ENCODE assay signal across 1 cellular context in genomic region chr3:138834359-138835176, GRCh38.
A peak's percentile ranks its signal among the peaks of the same experiment; 100 is the strongest.
TF ChIP-seq lines count a peak whose summit lies in the region.

Gene PIK3CB, minus strand, starts transcription at chr3:138834928. Its CDS starts 75,585 bp downstream, at chr3:138759343.

TF ChIP-seq in GM12878, 131 proteins besides CTCF, POLR2A, EP300 and RAD21 (continued from another document):
- TF ChIP-seq BCL3 (IDR thresholded peaks at IDR 0.05; ENCODE audit: borderline replicate concordance, insufficient read depth, low read depth, low read length, poor library complexity, severe bottlenecking) (peak; percentile 14), EGR1 (IDR thresholded peaks at IDR 0.05; ENCODE audit: borderline replicate concordance in 1 of 2, low read depth in 2 of 2, low read length in 2 of 2) (peak in 1 of 2 experiments; percentile 51; a peak in 2 of 3 replicates), SMAD1 (IDR thresholded peaks at IDR 0.05; ENCODE audit: low read depth, partially characterized antibody) (no peak), FOS (IDR thresholded peaks at IDR 0.05; ENCODE audit: borderline replicate concordance, extremely low read depth, insufficient read length) (no peak), TCF3 (IDR thresholded peaks at IDR 0.05; ENCODE audit: borderline replicate concordance, insufficient read depth, low read depth, low read length) (0 out of 2 replicates have a peak, but pooled peaks have one; percentile 9), SMARCA5 (IDR thresholded peaks at IDR 0.05) (peak; percentile 91), LARP7 (IDR thresholded peaks at IDR 0.05) (peak; percentile 89), ELK1 (IDR thresholded peaks at IDR 0.05; ENCODE audit: low read depth, low read length) (no peak), CUX1 (IDR thresholded peaks at IDR 0.05; ENCODE audit: insufficient replicate concordance, low read depth, low read length) (no peak), BRCA1 (IDR thresholded peaks at IDR 0.05; ENCODE audit: low read depth, low read length) (no peak), YY1 (IDR thresholded peaks at IDR 0.05; ENCODE audit: low read depth, low read length) (peak; percentile 39; the same call in 1 of the 2 replicates), NR2F1 (conservative IDR thresholded peaks at IDR 0.05) (peak; percentile 54), E2F4 (IDR thresholded peaks at IDR 0.05; ENCODE audit: low read depth, low read length) (no peak), MAX (IDR thresholded peaks at IDR 0.05; ENCODE audit: low read depth, low read length) (peak; percentile 20; the same call in 1 of the 2 replicates), ASH2L (IDR thresholded peaks at IDR 0.05; ENCODE audit: borderline replicate concordance, low read depth) (peak; percentile 91; the same call in 1 of the 2 replicates), MXI1 (IDR thresholded peaks at IDR 0.05; ENCODE audit: low read depth, low read length) (no peak), NFXL1 (IDR thresholded peaks at IDR 0.05; ENCODE audit: borderline replicate concordance) (no peak), SIN3A (IDR thresholded peaks at IDR 0.05; ENCODE audit: low read depth, low read length) (0 out of 2 replicates have a peak, but pooled peaks have one; percentile 38), PAX5 (IDR thresholded peaks at IDR 0.05; ENCODE audit: borderline replicate concordance, low read depth, low read length) (no peak), IKZF1 (conservative IDR thresholded peaks at IDR 0.05) (peak; percentile 88), RUNX3 (IDR thresholded peaks at IDR 0.05; ENCODE audit: low read length) (peak; percentile 67; the same call in 1 of the 2 replicates), EED (IDR thresholded peaks at IDR 0.05; ENCODE audit: low read depth) (peak; percentile 65), TCF12 (IDR thresholded peaks at IDR 0.05; ENCODE audit: low read depth, low read length) (0 out of 2 replicates have a peak, but pooled peaks have one; percentile 38), RCOR1 (conservative IDR thresholded peaks at IDR 0.05; ENCODE audit: low read depth, low read length) (no peak), HCFC1 (IDR thresholded peaks at IDR 0.05; ENCODE audit: low read length) (no peak; the same call in 1 of the 2 replicates), POU2F2 (IDR thresholded peaks at IDR 0.05; ENCODE audit: borderline replicate concordance, low read depth, low read length) (peak; percentile 19; the same call in 2 of the 3 replicates), NFIC (IDR thresholded peaks at IDR 0.05; ENCODE audit: low read depth, low read length) (no peak), RFX5 (IDR thresholded peaks at IDR 0.05; ENCODE audit: low read depth, low read length) (no peak), SMAD5 (IDR thresholded peaks at IDR 0.05; ENCODE audit: low read depth) (no peak), PAX8 (IDR thresholded peaks at IDR 0.05) (no peak), POLR2AphosphoS5 (IDR thresholded peaks at IDR 0.05; ENCODE audit: low read length) (peak; percentile 83), NKRF (conservative IDR thresholded peaks at IDR 0.05) (peak; percentile 77; the same call in 1 of the 2 replicates), KAT2A (conservative IDR thresholded peaks at IDR 0.05; ENCODE audit: control insufficient read depth, low read depth, low read length) (no peak), TAF1 (IDR thresholded peaks at IDR 0.05; ENCODE audit: borderline replicate concordance, low read depth, low read length) (peak; percentile 53; the same call in 1 of the 2 replicates), DPF2 (IDR thresholded peaks at IDR 0.05) (peak; percentile 91), GATAD2B (conservative IDR thresholded peaks at IDR 0.05; ENCODE audit: low read depth) (peak; percentile 98), STAT1 (conservative IDR thresholded peaks at IDR 0.05) (no peak), KDM1A (IDR thresholded peaks at IDR 0.05; ENCODE audit: borderline replicate concordance) (no peak), BACH1 (IDR thresholded peaks at IDR 0.05; ENCODE audit: borderline replicate concordance) (peak; percentile 50), ZNF217 (IDR thresholded peaks at IDR 0.05) (0 out of 2 replicates have a peak, but pooled peaks have one; percentile 73), BHLHE40 (IDR thresholded peaks at IDR 0.05; ENCODE audit: borderline replicate concordance in 1 of 2, low read depth in 2 of 2, low read length in 1 of 2) (peak in 1 of 2 experiments; percentile 75; a peak in 2 of 4 replicates), POLR2AphosphoS2 (IDR thresholded peaks at IDR 0.05; ENCODE audit: low read depth, low read length) (no peak), MYC (IDR thresholded peaks at IDR 0.05; ENCODE audit: insufficient read depth, insufficient read length, insufficient replicate concordance, low read length, severe bottlenecking) (peak; percentile 40), RELA (IDR thresholded peaks at IDR 0.05; ENCODE audit: borderline replicate concordance, partially characterized antibody) (peak; percentile 7), SREBF1 (IDR thresholded peaks at IDR 0.05; ENCODE audit: low read length) (no peak), ZSCAN29 (IDR thresholded peaks at IDR 0.05) (no peak), YBX1 (IDR thresholded peaks at IDR 0.05) (no peak), SMC3 (IDR thresholded peaks at IDR 0.05; ENCODE audit: borderline replicate concordance, low read length) (no peak), BCL11A (IDR thresholded peaks at IDR 0.05; ENCODE audit: low read depth, low read length) (no peak), ZZZ3 (IDR thresholded peaks at IDR 0.05; ENCODE audit: control insufficient read depth, insufficient read length, low read depth) (no peak), ZBTB33 (IDR thresholded peaks at IDR 0.05) (no peak), KLF5 (IDR thresholded peaks at IDR 0.05; ENCODE audit: partially characterized antibody) (peak; percentile 69), USF2 (IDR thresholded peaks at IDR 0.05; ENCODE audit: borderline replicate concordance, low read depth, low read length) (no peak)
